ENCODE assay signal across 7 cellular contexts in genomic region chr1:180515857-180516388, GRCh38. TPM values are rescaled to one million over a fixed set of nuclear protein-coding genes. Genes with fewer than 3 reads are reported as not detected.
DNase-seq lines count a peak whose midpoint lies in the region; ATAC-seq, FAIRE-seq and TF ChIP-seq lines count a peak whose summit lies in the region.

No MANE protein-coding gene starts in this region.

- peak; percentile 92 for ATAC-seq in HG02759 (IDR thresholded peaks at IDR 0.05; ENCODE audit: unreplicated experiment)
- peak; percentile 98 for ATAC-seq in left ventricle myocardium superior
- ATAC-seq in sciatic nerve: peak; percentile 97

- intact Hi-C loops in left ventricle myocardium superior (cut with micrococcal nuclease) (loop anchor here (5.0 kb wide), 1 partner anchor 346 kb away; no protein-coding TSS in a partner anchor), sciatic nerve (cut with DNase I) (no loop called here)

- no peak for TF ChIP-seq POLR2A in GM12891 (IDR thresholded peaks at IDR 0.05; ENCODE audit: low read depth, low read length)

- peak; percentile 56 for DNase-seq in GM12891 (ENCODE audit: insufficient read length, low spot score)
- peak; percentile 55 for DNase-seq in NCI-H146 treated with DMSO at 0.1 percent for 48 hours (lab: John Stamatoyannopoulos, UW; ENCODE audit: unreplicated experiment)
- peak; percentile 74 for DNase-seq in SW480 (ENCODE audit: low spot score)
- peak; percentile 46 for DNase-seq in amniotic stem cell (lab: John Stamatoyannopoulos, UW)
- peak; percentile 47 for DNase-seq in left ventricle myocardium superior
- DNase-seq in sciatic nerve (ENCODE audit: low spot score): peak; percentile 80

- FAIRE-seq in GM12891 (lab: Jason Lieb, UNC): peak; percentile 93

TF ChIP-seq in GM12891, 5 proteins besides CTCF, POLR2A, EP300 and RAD21:
- TF ChIP-seq POLR2AphosphoS5 (IDR thresholded peaks at IDR 0.05; ENCODE audit: low read depth, low read length) (no peak), POU2F2 (IDR thresholded peaks at IDR 0.05; ENCODE audit: low read depth, low read length) (no peak), PAX5 (IDR thresholded peaks at IDR 0.05; ENCODE audit: insufficient read depth, low read length, severe bottlenecking) (no peak), SPI1 (IDR thresholded peaks at IDR 0.05; ENCODE audit: low read depth, low read length) (no peak), TAF1 (IDR thresholded peaks at IDR 0.05; ENCODE audit: low read depth, low read length) (no peak)

RNA-seq across cellular contexts. Expression of gene ACBD6, which starts 13.5 kb away (rescaled TPM):
- polyA plus RNA-seq in GM12891 (2012; ENCODE audit: low read depth, missing spikeins): 58.9 TPM
- 20.5 TPM for total RNA-seq in left ventricle myocardium superior
- 33.4 TPM for total RNA-seq in sciatic nerve

RNA-seq across cellular contexts. Expression of gene OVAAL, which starts 42.8 kb away (rescaled TPM):
- polyA plus RNA-seq in GM12891 (2012; ENCODE audit: low read depth, missing spikeins): not detected
- 1.5 TPM for total RNA-seq in left ventricle myocardium superior
- total RNA-seq in sciatic nerve: not detected

Comparison
In these comparisons a context has a peak if more than half of its experiments do, and no peak if none do; other contexts are left out.
1. Peak in every context shown above with its lines: DNase-seq and ATAC-seq.